ENCODE assay signal across 8 cellular contexts in genomic region chr5:159773062-159773924, GRCh38.
DNase-seq lines count a peak whose midpoint lies in the region; ATAC-seq, FAIRE-seq and TF ChIP-seq lines count a peak whose summit lies in the region.

No MANE protein-coding gene starts in this region.

- TF ChIP-seq CTCF in right atrium auricular region (IDR thresholded peaks at IDR 0.05), result peak in 1 of 2 donors; percentile 58

- H3K4me1 ChIP-seq in right atrium auricular region (no peaks in the 10 kb centered on the region), rectal smooth muscle tissue (ENCODE audit: control insufficient read depth, insufficient read depth, low read length) (peaks cover 6% of the 10 kb centered on the region)

- H3K9me3 ChIP-seq in right atrium auricular region, result no peaks in the 10 kb centered on the region

- no peaks in the 10 kb centered on the region for H3K36me3 ChIP-seq in right atrium auricular region
- no peaks in the 10 kb centered on the region for H3K36me3 ChIP-seq in rectal smooth muscle tissue (ENCODE audit: control insufficient read depth, insufficient read depth, low read length)

- H3K9ac ChIP-seq in rectal smooth muscle tissue (ENCODE audit: low read length), result no peak overlapping the region

- H3K27ac ChIP-seq in right atrium auricular region, result peak overlapping the region; percentile 69 to 88
- peak overlapping the region; percentile 10 for H3K27ac ChIP-seq in rectal smooth muscle tissue (ENCODE audit: low read depth, low read length)

- H3K27me3 ChIP-seq in right atrium auricular region (no peaks in the 10 kb centered on the region), rectal smooth muscle tissue (ENCODE audit: control insufficient read depth, insufficient read depth, low read length) (peaks cover 3% of the 10 kb centered on the region)

- H3K4me3 ChIP-seq in right atrium auricular region, result peak overlapping the region; percentile 8 to 44
- peak overlapping the region; percentile 59 for H3K4me3 ChIP-seq in rectal smooth muscle tissue (ENCODE audit: low read length)

- peak; percentile 27 for FAIRE-seq in urothelium cell line (lab: Jason Lieb, UNC)

- DNase-seq in DMS153 treated with DMSO at 0.1 percent for 48 hours (lab: John Stamatoyannopoulos, UW; ENCODE audit: unreplicated experiment), result peak; percentile 13
- DNase-seq in HT-29 (ENCODE audit: low spot score), result peak; percentile 39
- DNase-seq in T-helper 1 cell, result peak; percentile 8 to 83 (median 29)
- DNase-seq in anterior cingulate cortex (lab: John Stamatoyannopoulos, UW), result peak in 52 of 58 donors; percentile 7 to 81 (median 38)
- DNase-seq in right atrium auricular region (ENCODE audit: low spot score), result peak; percentile 90
- DNase-seq in urothelium cell line (ENCODE audit: low spot score), result peak; percentile 90

- ATAC-seq in GM21390 (IDR thresholded peaks at IDR 0.05; ENCODE audit: unreplicated experiment), result peak; percentile 89

Comparison
In these comparisons a context has a peak if more than half of its experiments do, and no peak if none do; other contexts are left out.
1. Peak in every context shown above with its lines: DNase-seq, ATAC-seq, H3K4me3 ChIP-seq and H3K27ac ChIP-seq.
2. DNase-seq: peak in every context shown above with its lines; median percentile 90 in right atrium auricular region; 90 in urothelium cell line; 39 in HT-29; 38 in anterior cingulate cortex; 29 in T-helper 1 cell; 13 in DMS153 treated with DMSO at 0.1 percent for 48 hours.